ENCODE assay signal across 16 cellular contexts in the genomic region with DNA sequence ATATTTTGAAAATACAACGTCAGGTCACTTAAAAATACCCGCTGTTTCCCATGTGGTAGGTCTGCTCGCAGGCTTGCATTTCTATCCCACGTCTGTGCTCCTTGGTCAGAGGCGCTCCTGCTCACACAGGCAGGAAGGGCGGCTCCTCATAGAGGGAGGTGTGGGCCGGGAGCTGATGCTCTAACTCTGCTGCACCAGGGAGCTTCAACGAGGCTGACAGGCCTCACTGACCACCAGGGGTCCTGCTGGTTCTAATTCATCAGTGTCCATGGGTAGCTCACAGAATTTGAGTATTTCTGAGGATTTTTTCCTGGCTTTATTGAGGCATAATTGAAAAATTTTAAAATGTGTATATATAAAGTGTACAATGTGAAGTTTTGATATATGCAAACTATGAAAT.
DNase-seq lines count a peak whose midpoint lies in the region; ATAC-seq, FAIRE-seq and TF ChIP-seq lines count a peak whose summit lies in the region.
"Had no signal": no experiment of that assay in that cellular context is flagged by ENCODE, and none has a peak within 500 bp of the region (broad histone marks: within the 10 kb centered on the region; RNA-seq: fewer than 3 reads in every experiment).

No MANE protein-coding gene starts in this region.

- H3K4me3 ChIP-seq in heart right ventricle (no peak overlapping the region), right atrium auricular region (no peak overlapping the region)
- H3K4me3 ChIP-seq: esophagus muscularis mucosa had no signal

- TF ChIP-seq POLR2A in erythroblast (IDR thresholded peaks at IDR 0.05; ENCODE audit: low read length): no peak

- H3K4me3 Mint-ChIP-seq in activated naive CD4-positive, alpha-beta T cell treated with anti-CD3 and anti-CD28 coated beads for 36 hours: no peak overlapping the region
- H3K4me3 Mint-ChIP-seq: activated CD4-positive, alpha-beta memory T cell treated with anti-CD3 and anti-CD28 coated beads for 36 hours; activated T-helper 17 cell treated with anti-CD3 and anti-CD28 coated beads, Interleukin-2, amount 50 U/mL, for 72 hours had no signal

- DNase-seq in heart right ventricle: no peak
- no peak for DNase-seq in right atrium auricular region (ENCODE audit: low spot score)
- DNase-seq in SK-MEL-5 (ENCODE audit: low read depth, low spot score): peak; percentile 46
- peak; percentile 46 for DNase-seq in erythroblast (lab: John Stamatoyannopoulos, UW)
- DNase-seq in ureter (ENCODE audit: low spot score): no peak
- DNase-seq in NCI-H510A (lab: John Stamatoyannopoulos, UW): no peak
- no peak for DNase-seq in activated naive CD4-positive, alpha-beta T cell treated with anti-CD3 and anti-CD28 coated beads for 36 hours
- DNase-seq in GM19239 (ENCODE audit: insufficient read length, low spot score): no peak
- DNase-seq: activated CD4-positive, alpha-beta memory T cell treated with anti-CD3 and anti-CD28 coated beads for 36 hours; amniotic stem cell; cortex of kidney; left cardiac atrium; NCI-H1048; SHP77 had no signal

- H3K27me3 ChIP-seq in heart right ventricle (peaks cover 0 to 11% (median 0%) of the 10 kb centered on the region in 7 donors), right atrium auricular region (no peaks in the 10 kb centered on the region)

- FAIRE-seq in GM19239 (lab: Jason Lieb, UNC): no peak

- H3K9me3 ChIP-seq in heart right ventricle: no peaks in the 10 kb centered on the region
- H3K9me3 ChIP-seq in right atrium auricular region: no peaks in the 10 kb centered on the region
- H3K9me3 ChIP-seq: esophagus muscularis mucosa had no signal

- H3K9me3 Mint-ChIP-seq in activated naive CD4-positive, alpha-beta T cell treated with anti-CD3 and anti-CD28 coated beads for 36 hours: no peaks in the 10 kb centered on the region
- H3K9me3 Mint-ChIP-seq: activated CD4-positive, alpha-beta memory T cell treated with anti-CD3 and anti-CD28 coated beads for 36 hours; activated T-helper 17 cell treated with anti-CD3 and anti-CD28 coated beads, Interleukin-2, amount 50 U/mL, for 72 hours had no signal

- intact Hi-C loops in heart right ventricle (cut with DNase I): loop anchor here in 1 of 10 donors (5.0 kb wide), 1 partner anchor 51 kb away; no protein-coding TSS in a partner anchor
- intact Hi-C loops in activated naive CD4-positive, alpha-beta T cell treated with anti-CD3 and anti-CD28 coated beads for 36 hours (cut with micrococcal nuclease): no loop called here

- WGBS in heart right ventricle, 2 donors: 59 to 68% methylated on average over 8 of the region's 8 CpGs

- peak in 1 of 8 donors; percentile 28 for ATAC-seq in heart right ventricle
- ATAC-seq: activated T-helper 17 cell treated with anti-CD3 and anti-CD28 coated beads, Interleukin-2, amount 50 U/mL, for 72 hours; left cardiac atrium had no signal

- H3K27ac Mint-ChIP-seq in activated naive CD4-positive, alpha-beta T cell treated with anti-CD3 and anti-CD28 coated beads for 36 hours: no peak overlapping the region
- H3K27ac Mint-ChIP-seq: activated CD4-positive, alpha-beta memory T cell treated with anti-CD3 and anti-CD28 coated beads for 36 hours; activated T-helper 17 cell treated with anti-CD3 and anti-CD28 coated beads, Interleukin-2, amount 50 U/mL, for 72 hours had no signal

- no peak overlapping the region for H3K27ac ChIP-seq in heart right ventricle
- H3K27ac ChIP-seq in right atrium auricular region: no peak overlapping the region
- H3K27ac ChIP-seq: esophagus muscularis mucosa had no signal

- H3K4me1 ChIP-seq in heart right ventricle (peaks cover 0 to 12% (median 3%) of the 10 kb centered on the region in 9 donors), right atrium auricular region (peaks cover 0 to 10% of the 10 kb centered on the region in 2 donors)
- H3K4me1 ChIP-seq: esophagus muscularis mucosa had no signal

- in situ Hi-C loops in SK-MEL-5 (cut with HindIII; ENCODE audit: low pct_unique_long_range_greater_than_20kb, low sequenced_read_pairs): no loop called here

- no peaks in the 10 kb centered on the region for H3K36me3 ChIP-seq in heart right ventricle
- no peaks in the 10 kb centered on the region for H3K36me3 ChIP-seq in right atrium auricular region
- H3K36me3 ChIP-seq: esophagus muscularis mucosa had no signal

- TF ChIP-seq CTCF in heart right ventricle (IDR thresholded peaks at IDR 0.05) (peak in 5 of 9 donors; percentile 9 to 30 (median 20)), right atrium auricular region (IDR thresholded peaks at IDR 0.05) (no peak)

- H3K36me3 Mint-ChIP-seq in activated naive CD4-positive, alpha-beta T cell treated with anti-CD3 and anti-CD28 coated beads for 36 hours (ENCODE audit: low read depth): no peaks in the 10 kb centered on the region
- H3K36me3 Mint-ChIP-seq: activated CD4-positive, alpha-beta memory T cell treated with anti-CD3 and anti-CD28 coated beads for 36 hours had no signal

- no peaks in the 10 kb centered on the region for H3K4me1 Mint-ChIP-seq in activated naive CD4-positive, alpha-beta T cell treated with anti-CD3 and anti-CD28 coated beads for 36 hours (ENCODE audit: low read depth)
- H3K4me1 Mint-ChIP-seq: activated T-helper 17 cell treated with anti-CD3 and anti-CD28 coated beads, Interleukin-2, amount 50 U/mL, for 72 hours had no signal

- H3K27me3 Mint-ChIP-seq in activated naive CD4-positive, alpha-beta T cell treated with anti-CD3 and anti-CD28 coated beads for 36 hours (ENCODE audit: low read depth): peaks cover 7% of the 10 kb centered on the region

- CTCF ChIA-PET in activated naive CD4-positive, alpha-beta T cell treated with anti-CD3 and anti-CD28 coated beads for 36 hours (lab: Charles Lee): interaction anchor here (0.6 kb wide), 1 partner anchor 53 kb away, joined by 3 read pairs; no protein-coding TSS in a partner anchor

Comparison
In these comparisons a context has a peak if more than half of its experiments do, and no peak if none do; other contexts are left out.
1. CTCF ChIP-seq: peak in heart right ventricle (5 of 9); none in right atrium auricular region (0 of 2).
2. DNase-seq: peak in SK-MEL-5 (single experiment) and erythroblast (2 of 2); none in heart right ventricle (0 of 2), right atrium auricular region (single experiment), ureter (single experiment), NCI-H510A (single experiment), activated naive CD4-positive, alpha-beta T cell treated with anti-CD3 and anti-CD28 coated beads for 36 hours (single experiment) and GM19239 (single experiment).